1 cellular context compared by ENCODE assay signal in the genomic region with DNA sequence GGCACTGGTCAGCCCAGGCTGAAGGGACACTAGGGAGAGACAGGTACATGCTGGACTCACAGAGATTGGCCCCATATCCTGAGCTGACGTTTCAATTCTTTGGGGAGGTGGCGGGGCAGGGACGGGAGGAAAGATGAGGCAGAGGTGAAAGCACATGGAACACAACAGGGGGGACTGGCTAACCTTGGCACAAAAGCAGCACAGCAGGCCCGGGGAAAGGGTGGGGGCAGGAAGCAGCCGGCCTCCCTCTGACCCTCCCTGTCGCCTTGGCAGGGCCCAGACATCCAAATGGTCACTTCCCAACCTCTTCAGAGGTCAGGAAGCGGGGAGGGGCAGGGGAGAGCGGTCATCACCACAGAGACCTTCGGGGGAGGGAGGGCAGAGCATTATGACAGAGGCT.
TF ChIP-seq lines count a peak whose summit lies in the region.

No MANE protein-coding gene starts in this region.

TF ChIP-seq in H1, 55 proteins besides CTCF, POLR2A, EP300 and RAD21:
- TF ChIP-seq CBX8 (IDR thresholded peaks at IDR 0.05; ENCODE audit: borderline replicate concordance, low read depth, low read length) = no peak
- TF ChIP-seq EGR1 (IDR thresholded peaks at IDR 0.05; ENCODE audit: borderline replicate concordance, low read depth, low read length) = no peak
- TF ChIP-seq POU5F1 (IDR thresholded peaks at IDR 0.05; ENCODE audit: low read depth, low read length) = no peak
- TF ChIP-seq SIRT6 (IDR thresholded peaks at IDR 0.05; ENCODE audit: low read length) = no peak
- TF ChIP-seq SRF (IDR thresholded peaks at IDR 0.05; ENCODE audit: low read depth, low read length) = no peak
- TF ChIP-seq SP1 (IDR thresholded peaks at IDR 0.05; ENCODE audit: low read depth, low read length) = no peak
- no peak for TF ChIP-seq HDAC6 (IDR thresholded peaks at IDR 0.05; ENCODE audit: low read depth, low read length)
- no peak for TF ChIP-seq BACH1 (IDR thresholded peaks at IDR 0.05; ENCODE audit: low read length)
- TF ChIP-seq NANOG (IDR thresholded peaks at IDR 0.05; ENCODE audit: insufficient read depth, low read depth, low read length, poor library complexity, severe bottlenecking) = no peak
- TF ChIP-seq GABPA (IDR thresholded peaks at IDR 0.05; ENCODE audit: borderline replicate concordance, insufficient read depth, low read length) = no peak
- TF ChIP-seq ZNF274 (IDR thresholded peaks at IDR 0.05; ENCODE audit: borderline replicate concordance, extremely low read depth, low read length) = no peak
- no peak for TF ChIP-seq GTF2F1 (IDR thresholded peaks at IDR 0.05; ENCODE audit: borderline replicate concordance, low read depth, low read length)
- no peak for TF ChIP-seq RXRA (IDR thresholded peaks at IDR 0.05; ENCODE audit: insufficient read depth, low read depth, low read length)
- no peak for TF ChIP-seq CTBP2 (IDR thresholded peaks at IDR 0.05; ENCODE audit: borderline replicate concordance, insufficient read depth, insufficient read length, low read length)
- TF ChIP-seq RNF2 (IDR thresholded peaks at IDR 0.05; ENCODE audit: borderline replicate concordance, low read depth, low read length, missing control alignments, poor library complexity, severe bottlenecking) = no peak
- no peak for TF ChIP-seq SUZ12 (IDR thresholded peaks at IDR 0.05; ENCODE audit: low read length)
